In the genomic region with DNA sequence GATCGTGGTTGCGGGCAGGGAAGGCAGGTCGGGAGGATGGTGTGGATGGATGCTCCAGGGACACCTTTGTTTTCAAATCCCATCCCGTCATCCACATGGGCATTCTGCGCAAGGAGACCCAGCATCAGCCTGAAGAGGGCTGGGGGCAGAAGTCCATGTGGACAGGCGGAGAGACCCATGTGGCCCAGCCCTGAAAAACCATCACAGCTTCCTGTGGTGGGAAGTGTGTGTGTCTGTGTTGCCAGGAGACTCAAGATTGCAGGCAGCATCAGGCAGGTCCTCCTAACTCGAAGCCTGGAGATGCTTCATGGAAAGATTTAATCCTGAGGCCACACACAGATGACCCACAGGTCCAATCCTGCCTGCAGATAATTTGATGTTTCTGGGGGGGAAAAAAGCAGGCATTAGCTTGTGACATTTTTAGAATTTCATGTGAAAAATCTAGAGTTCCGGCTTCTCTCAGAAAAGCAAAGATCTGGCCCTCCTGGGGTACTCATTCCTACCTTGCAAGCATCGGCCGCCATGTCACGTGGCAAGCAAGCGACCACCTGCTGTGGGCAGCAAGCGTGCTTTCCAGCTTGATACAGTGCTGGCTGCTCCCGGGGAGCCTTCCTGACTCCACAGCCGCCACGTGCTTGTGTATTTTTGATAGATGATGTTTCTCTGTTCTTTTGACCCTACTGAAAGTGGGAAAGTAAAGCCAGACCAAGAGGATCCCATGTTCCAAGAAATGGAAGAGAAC, we compare ENCODE assay signal across 1 cellular context.
TF ChIP-seq lines count a peak whose summit lies in the region.

No MANE protein-coding gene starts in this region.

TF ChIP-seq in HepG2, 621 proteins besides CTCF, POLR2A, EP300 and RAD21 (continued from another document):
- TF ChIP-seq GLI4 (CRISPR knock-in tag; IDR thresholded peaks at IDR 0.05; ENCODE audit: borderline replicate concordance): no peak
- TF ChIP-seq, protein P1, sequence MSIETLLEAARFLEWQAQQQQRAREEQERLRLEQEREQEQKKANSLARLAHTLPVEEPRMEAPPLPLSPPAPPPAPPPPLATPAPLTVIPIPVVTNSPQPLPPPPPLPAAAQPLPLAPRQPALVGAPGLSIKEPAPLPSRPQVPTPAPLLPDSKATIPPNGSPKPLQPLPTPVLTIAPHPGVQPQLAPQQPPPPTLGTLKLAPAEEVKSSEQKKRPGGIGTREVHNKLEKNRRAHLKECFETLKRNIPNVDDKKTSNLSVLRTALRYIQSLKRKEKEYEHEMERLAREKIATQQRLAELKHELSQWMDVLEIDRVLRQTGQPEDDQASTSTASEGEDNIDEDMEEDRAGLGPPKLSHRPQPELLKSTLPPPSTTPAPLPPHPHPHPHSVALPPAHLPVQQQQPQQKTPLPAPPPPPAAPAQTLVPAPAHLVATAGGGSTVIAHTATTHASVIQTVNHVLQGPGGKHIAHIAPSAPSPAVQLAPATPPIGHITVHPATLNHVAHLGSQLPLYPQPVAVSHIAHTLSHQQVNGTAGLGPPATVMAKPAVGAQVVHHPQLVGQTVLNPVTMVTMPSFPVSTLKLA (IDR thresholded peaks at IDR 0.05): peak; percentile 90
- no peak for TF ChIP-seq ZNF331 (CRISPR knock-in tag; IDR thresholded peaks at IDR 0.05)
- TF ChIP-seq, protein P2, sequence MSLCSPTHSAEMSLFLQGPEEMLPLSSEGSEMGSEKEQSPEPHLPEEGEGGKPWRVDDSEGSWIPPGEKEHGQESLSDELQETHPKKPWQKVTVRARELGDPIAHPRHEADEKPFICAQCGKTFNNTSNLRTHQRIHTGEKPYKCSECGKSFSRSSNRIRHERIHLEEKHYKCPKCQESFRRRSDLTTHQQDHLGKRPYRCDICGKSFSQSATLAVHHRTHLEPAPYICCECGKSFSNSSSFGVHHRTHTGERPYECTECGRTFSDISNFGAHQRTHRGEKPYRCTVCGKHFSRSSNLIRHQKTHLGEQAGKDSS (CRISPR knock-in tag; IDR thresholded peaks at IDR 0.05; ENCODE audit: borderline replicate concordance, low read depth): no peak
